ENCODE assay signal across 39 cellular contexts in the genomic region with DNA sequence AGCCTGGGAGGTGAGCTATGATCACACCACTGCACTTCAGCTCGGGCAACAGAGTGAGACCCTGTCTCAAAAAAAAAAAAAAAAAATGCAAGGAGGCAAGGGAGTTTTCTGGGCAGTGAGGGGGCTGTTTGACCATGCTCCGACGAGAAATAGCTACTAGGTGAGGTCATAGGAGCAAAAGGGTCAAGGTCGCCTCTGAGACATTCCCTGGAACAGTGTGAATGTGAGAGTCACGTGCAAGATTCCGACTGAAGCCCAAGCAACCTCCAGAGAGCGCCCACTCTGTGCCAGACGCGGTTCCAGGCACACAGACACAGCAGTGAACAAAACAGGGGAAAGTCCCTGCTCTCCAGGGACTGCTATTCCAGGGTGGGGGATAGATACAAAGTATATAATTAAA. TPM values are rescaled to one million over a fixed set of nuclear protein-coding genes. Genes with fewer than 3 reads are reported as not detected.
"Had no signal": no experiment of that assay in that cellular context is flagged by ENCODE, and none has a peak within 500 bp of the region (broad histone marks: within the 10 kb centered on the region; RNA-seq: fewer than 3 reads in every experiment).

No MANE protein-coding gene starts in this region.

- H3K27me3 ChIP-seq: adrenal gland, body of pancreas, brain microvascular endothelial cell had no signal

- H3K4me1 ChIP-seq: adrenal gland, body of pancreas, breast epithelium had no signal

- ATAC-seq: activated CD8-positive, alpha-beta memory T cell treated with anti-CD3 and anti-CD28 coated beads, Interleukin-2, amount 10 ng/mL, durations not matched to agents 7 days and 5 days; activated CD8-positive, alpha-beta T cell treated with anti-CD3 and anti-CD28 coated beads, Interleukin-2, amount 10 ng/mL, durations not matched to agents 7 days and 5 days; activated naive CD4-positive, alpha-beta T cell treated with anti-CD3 and anti-CD28 coated beads, Interleukin-2, amount 50 U/mL, for 72 hours; activated T-cell treated with anti-CD3 and anti-CD28 coated beads, Interleukin-2, amount 50 U/mL, for 4 hours; activated T-cell treated with anti-CD3 and anti-CD28 coated beads, Interleukin-2, amount 50 U/mL, for 72 hours; activated T-helper 17 cell treated with anti-CD3 and anti-CD28 coated beads, Interleukin-2, amount 50 U/mL, for 72 hours; body of pancreas had no signal

- H3K27me3 Mint-ChIP-seq: activated B cell treated with CpG ODN at 0.5 μM for 24 hours; activated CD4-positive, alpha-beta memory T cell treated with anti-CD3 and anti-CD28 coated beads, Interleukin-2, amount 10 ng/mL, durations not matched to agents 7 days and 5 days; activated CD4-positive, alpha-beta T cell treated with anti-CD3 and anti-CD28 coated beads, Interleukin-2, amount 10 ng/mL, durations not matched to agents 24 days and 14 days; activated CD8-positive, alpha-beta memory T cell treated with anti-CD3 and anti-CD28 coated beads, Interleukin-2, amount 10 ng/mL, durations not matched to agents 7 days and 5 days had no signal

- H3K4me3 Mint-ChIP-seq: activated B cell treated with CpG ODN at 0.5 μM for 24 hours; activated CD4-positive, alpha-beta memory T cell treated with anti-CD3 and anti-CD28 coated beads, Interleukin-2, amount 10 ng/mL, durations not matched to agents 7 days and 5 days; activated CD4-positive, alpha-beta T cell treated with anti-CD3 and anti-CD28 coated beads, Interleukin-2, amount 10 ng/mL, durations not matched to agents 24 days and 14 days; activated CD8-positive, alpha-beta memory T cell treated with anti-CD3 and anti-CD28 coated beads, Interleukin-2, amount 10 ng/mL, durations not matched to agents 7 days and 5 days; activated CD8-positive, alpha-beta T cell treated with anti-CD3 and anti-CD28 coated beads, Interleukin-2, amount 10 ng/mL, durations not matched to agents 7 days and 5 days; activated naive CD4-positive, alpha-beta T cell treated with anti-CD3 and anti-CD28 coated beads for 36 hours; activated naive CD8-positive, alpha-beta T cell treated with anti-CD3 and anti-CD28 coated beads for 36 hours; activated T-cell treated with anti-CD3 and anti-CD28 coated beads, Interleukin-2, amount 50 U/mL, for 4 hours; activated T-cell treated with anti-CD3 and anti-CD28 coated beads, Interleukin-2, amount 50 U/mL, for 72 hours; activated T-helper 1 cell treated with anti-CD3 and anti-CD28 coated beads, Interleukin-12 subunit alpha, Interleukin-12 subunit beta, Interleukin-2, Interleukin-4 antibody, amounts not matched to agents 30 ng/mL and 10 ng/mL and 1 ng/mL, durations not matched to agents 14 hours and 24 hours and 36 hours; activated T-helper 17 cell treated with anti-CD3 and anti-CD28 coated beads, Interleukin-2, amount 50 U/mL, for 72 hours; T-helper 1 cell treated with Interleukin-12 subunit alpha and Interleukin-12 subunit beta and Interleukin-4 antibody, amounts not matched to agents 30 μg/mL and 1 μg/mL, for 36 hours; T-helper 2 cell treated with Interferon-gamma antibody and Interleukin-4, amounts not matched to agents 5 μg/mL and 100 μg/mL, for 36 hours had no signal

- H3K27ac ChIP-seq: adrenal gland, body of pancreas, brain microvascular endothelial cell, breast epithelium, VCaP had no signal

- DNase-seq: activated B cell treated with CpG ODN at 0.5 μM for 24 hours; activated CD4-positive, alpha-beta memory T cell treated with anti-CD3 and anti-CD28 coated beads, Interleukin-2, amount 10 ng/mL, durations not matched to agents 7 days and 5 days; activated CD4-positive, alpha-beta T cell treated with anti-CD3 and anti-CD28 coated beads for 4 hours; activated CD4-positive, alpha-beta T cell treated with anti-CD3 and anti-CD28 coated beads, Interleukin-2, amount 10 ng/mL, durations not matched to agents 24 days and 14 days; activated CD4-positive, alpha-beta T cell treated with anti-CD3 and anti-CD28 coated beads, Interleukin-2, amount 50 U/mL, for 1 hour; activated CD4-positive, alpha-beta T cell treated with anti-CD3 and anti-CD28 coated beads, Interleukin-2, amount 50 U/mL, for 4 hours; activated CD4-positive, CD25-positive, alpha-beta regulatory T cell treated with anti-CD3 and anti-CD28 coated beads, Interleukin-2, amount 50 U/mL, for 72 hours; activated CD8-positive, alpha-beta memory T cell treated with anti-CD3 and anti-CD28 coated beads for 24 hours; activated CD8-positive, alpha-beta memory T cell treated with anti-CD3 and anti-CD28 coated beads, Interleukin-2, amount 10 ng/mL, durations not matched to agents 7 days and 5 days; activated CD8-positive, alpha-beta T cell treated with anti-CD3 and anti-CD28 coated beads, Interleukin-2, amount 10 ng/mL, durations not matched to agents 7 days and 5 days; activated effector memory CD4-positive, alpha-beta T cell treated with anti-CD3 and anti-CD28 coated beads, Interleukin-2, amount 50 U/mL, for 16 hours; activated gamma-delta T cell treated with Interleukin-2 at 50 U/mL for 16 hours; activated naive CD4-positive, alpha-beta T cell; activated naive CD4-positive, alpha-beta T cell treated with anti-CD3 and anti-CD28 coated beads for 36 hours; activated naive CD4-positive, alpha-beta T cell treated with anti-CD3 and anti-CD28 coated beads, Interleukin-2, amount 50 U/mL, for 16 hours; activated naive CD8-positive, alpha-beta T cell treated with anti-CD3 and anti-CD28 coated beads for 36 hours; activated T-cell treated with anti-CD3 and anti-CD28 coated beads for 4 hours; activated T-cell treated with anti-CD3 and anti-CD28 coated beads, Interleukin-2, amount 50 U/mL, for 1 hour; activated T-cell treated with anti-CD3 and anti-CD28 coated beads, Interleukin-2, amount 50 U/mL, for 4 hours; activated T-cell treated with anti-CD3 and anti-CD28 coated beads, Interleukin-2, amount 50 U/mL, for 72 hours; adrenal gland; amniotic stem cell; aorta; body of pancreas; brain microvascular endothelial cell; central memory CD4-positive, alpha-beta T cell; T-helper 1 cell; T-helper 2 cell; T-helper 9 cell had no signal

- H3K36me3 Mint-ChIP-seq: activated CD8-positive, alpha-beta memory T cell treated with anti-CD3 and anti-CD28 coated beads, Interleukin-2, amount 10 ng/mL, durations not matched to agents 7 days and 5 days; activated naive CD4-positive, alpha-beta T cell treated with anti-CD3 and anti-CD28 coated beads, Interleukin-2, amount 50 U/mL, for 72 hours; activated naive CD8-positive, alpha-beta T cell treated with anti-CD3 and anti-CD28 coated beads for 36 hours had no signal

- H3K4me3 ChIP-seq: adrenal gland, body of pancreas, breast epithelium had no signal

- H3K27ac Mint-ChIP-seq: activated B cell treated with CpG ODN at 0.5 μM for 24 hours; activated CD4-positive, alpha-beta memory T cell treated with anti-CD3 and anti-CD28 coated beads, Interleukin-2, amount 10 ng/mL, durations not matched to agents 7 days and 5 days; activated CD4-positive, alpha-beta T cell treated with anti-CD3 and anti-CD28 coated beads, Interleukin-2, amount 10 ng/mL, durations not matched to agents 24 days and 14 days; activated CD8-positive, alpha-beta memory T cell treated with anti-CD3 and anti-CD28 coated beads, Interleukin-2, amount 10 ng/mL, durations not matched to agents 7 days and 5 days; activated CD8-positive, alpha-beta T cell treated with anti-CD3 and anti-CD28 coated beads, Interleukin-2, amount 10 ng/mL, durations not matched to agents 7 days and 5 days; activated naive CD4-positive, alpha-beta T cell treated with anti-CD3 and anti-CD28 coated beads for 36 hours; activated naive CD4-positive, alpha-beta T cell treated with anti-CD3 and anti-CD28 coated beads, Interleukin-2, amount 50 U/mL, for 72 hours; activated naive CD8-positive, alpha-beta T cell treated with anti-CD3 and anti-CD28 coated beads for 36 hours; activated T-cell treated with anti-CD3 and anti-CD28 coated beads, Interleukin-2, amount 50 U/mL, for 72 hours; activated T-helper 1 cell treated with anti-CD3 and anti-CD28 coated beads, Interleukin-12 subunit alpha, Interleukin-12 subunit beta, Interleukin-2, Interleukin-4 antibody, amounts not matched to agents 30 ng/mL and 10 ng/mL and 1 ng/mL, durations not matched to agents 14 hours and 24 hours and 36 hours; activated T-helper 17 cell treated with anti-CD3 and anti-CD28 coated beads, Interleukin-2, amount 50 U/mL, for 72 hours; T-helper 1 cell treated with Interleukin-12 subunit alpha and Interleukin-12 subunit beta and Interleukin-4 antibody, amounts not matched to agents 30 μg/mL and 1 μg/mL, for 36 hours; T-helper 2 cell treated with Interferon-gamma antibody and Interleukin-4, amounts not matched to agents 5 μg/mL and 100 μg/mL, for 36 hours had no signal

- H3K9me3 ChIP-seq: adrenal gland, breast epithelium had no signal

- H3K9me3 Mint-ChIP-seq: activated CD4-positive, alpha-beta T cell treated with anti-CD3 and anti-CD28 coated beads, Interleukin-2, amount 10 ng/mL, durations not matched to agents 24 days and 14 days; activated naive CD4-positive, alpha-beta T cell treated with anti-CD3 and anti-CD28 coated beads for 36 hours; activated naive CD4-positive, alpha-beta T cell treated with anti-CD3 and anti-CD28 coated beads, Interleukin-2, amount 50 U/mL, for 72 hours; activated naive CD8-positive, alpha-beta T cell treated with anti-CD3 and anti-CD28 coated beads for 36 hours; activated T-cell treated with anti-CD3 and anti-CD28 coated beads, Interleukin-2, amount 50 U/mL, for 4 hours; activated T-cell treated with anti-CD3 and anti-CD28 coated beads, Interleukin-2, amount 50 U/mL, for 72 hours; activated T-helper 17 cell treated with anti-CD3 and anti-CD28 coated beads, Interleukin-2, amount 50 U/mL, for 72 hours; T-helper 2 cell treated with Interferon-gamma antibody and Interleukin-4, amounts not matched to agents 5 μg/mL and 100 μg/mL, for 36 hours had no signal

- H3K36me3 ChIP-seq: adrenal gland, brain microvascular endothelial cell, breast epithelium had no signal

- H3K4me1 Mint-ChIP-seq: activated B cell treated with CpG ODN at 0.5 μM for 24 hours; activated CD4-positive, alpha-beta memory T cell treated with anti-CD3 and anti-CD28 coated beads, Interleukin-2, amount 10 ng/mL, durations not matched to agents 7 days and 5 days; activated CD4-positive, alpha-beta T cell treated with anti-CD3 and anti-CD28 coated beads, Interleukin-2, amount 10 ng/mL, durations not matched to agents 24 days and 14 days; activated CD8-positive, alpha-beta memory T cell treated with anti-CD3 and anti-CD28 coated beads, Interleukin-2, amount 10 ng/mL, durations not matched to agents 7 days and 5 days; activated naive CD8-positive, alpha-beta T cell treated with anti-CD3 and anti-CD28 coated beads for 36 hours; activated T-helper 17 cell treated with anti-CD3 and anti-CD28 coated beads, Interleukin-2, amount 50 U/mL, for 72 hours had no signal

RNA-seq across cellular contexts. Expression of gene ZNRF4, which starts 2.5 kb away (rescaled TPM):
- total RNA-seq: activated B cell treated with CpG ODN at 0.5 μM for 24 hours; activated CD4-positive, alpha-beta memory T cell treated with anti-CD3 and anti-CD28 coated beads, Interleukin-2, amount 10 ng/mL, durations not matched to agents 7 days and 5 days; activated CD4-positive, alpha-beta T cell treated with anti-CD3 and anti-CD28 coated beads, Interleukin-2, amount 10 ng/mL, durations not matched to agents 24 days and 14 days; activated CD8-positive, alpha-beta memory T cell treated with anti-CD3 and anti-CD28 coated beads, Interleukin-2, amount 10 ng/mL, durations not matched to agents 7 days and 5 days; activated CD8-positive, alpha-beta T cell treated with anti-CD3 and anti-CD28 coated beads, Interleukin-2, amount 10 ng/mL, durations not matched to agents 7 days and 5 days; activated naive CD4-positive, alpha-beta T cell treated with anti-CD3 and anti-CD28 coated beads for 36 hours; activated naive CD4-positive, alpha-beta T cell treated with anti-CD3 and anti-CD28 coated beads, Interleukin-2, amount 50 U/mL, for 72 hours; activated naive CD8-positive, alpha-beta T cell treated with anti-CD3 and anti-CD28 coated beads for 36 hours; activated T-cell treated with anti-CD3 and anti-CD28 coated beads, Interleukin-2, amount 50 U/mL, for 4 hours; activated T-cell treated with anti-CD3 and anti-CD28 coated beads, Interleukin-2, amount 50 U/mL, for 72 hours; activated T-helper 1 cell treated with anti-CD3 and anti-CD28 coated beads, Interleukin-12 subunit alpha, Interleukin-12 subunit beta, Interleukin-2, Interleukin-4 antibody, amounts not matched to agents 30 ng/mL and 10 ng/mL and 1 ng/mL, durations not matched to agents 14 hours and 24 hours and 36 hours; activated T-helper 17 cell treated with anti-CD3 and anti-CD28 coated beads, Interleukin-2, amount 50 U/mL, for 72 hours; adrenal gland; aorta; astrocyte; body of pancreas; breast epithelium; cardiac septum; cerebellum had no signal
